Comparison of ENCODE assay signal across 9 cellular contexts in the genomic region with DNA sequence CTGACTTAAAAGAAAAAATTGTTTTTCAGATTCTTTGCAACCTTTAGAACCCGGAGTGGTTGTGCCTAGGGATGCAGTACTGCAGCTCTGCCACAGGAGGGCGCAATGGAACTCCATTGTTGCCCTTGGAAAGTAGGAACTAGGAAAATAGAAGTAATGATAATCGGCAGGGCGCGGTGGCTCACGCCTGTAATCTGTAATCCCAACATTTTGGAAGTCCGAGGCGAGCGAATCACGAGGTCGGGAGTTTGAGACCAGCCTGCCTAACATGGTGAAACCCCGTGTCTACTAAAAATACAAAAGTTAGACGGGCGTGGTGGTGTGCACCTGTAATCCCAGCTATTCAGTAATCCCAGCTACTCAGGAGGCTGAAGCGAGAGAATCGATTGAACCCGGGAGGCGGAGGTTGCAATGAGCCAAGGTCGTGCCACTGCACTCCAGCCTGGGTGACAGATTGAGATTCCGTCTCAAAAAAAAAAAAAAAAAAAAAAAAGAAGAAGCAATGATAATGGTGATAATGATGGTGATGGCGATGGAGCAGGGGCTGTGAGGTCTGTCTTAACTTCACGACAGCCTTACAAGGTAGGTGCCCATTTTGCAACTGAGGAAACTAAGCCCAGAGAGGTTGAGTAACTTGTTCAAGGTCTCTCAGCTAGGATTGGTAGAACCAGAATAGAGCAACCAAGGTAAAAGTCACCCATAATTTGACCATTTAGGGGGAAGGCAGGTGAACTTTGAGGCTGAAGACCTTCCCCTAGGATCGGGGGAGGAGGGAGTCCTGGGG. TPM values are rescaled to one million over a fixed set of nuclear protein-coding genes. Genes with fewer than 3 reads are reported as not detected.
A peak's percentile ranks its signal among the peaks of the same experiment; 100 is the strongest.
DNase-seq lines count a peak whose midpoint lies in the region; ATAC-seq and TF ChIP-seq lines count a peak whose summit lies in the region.
"Had no signal": no experiment of that assay in that cellular context is flagged by ENCODE, and none has a peak within 500 bp of the region (broad histone marks: within the 10 kb centered on the region; RNA-seq: fewer than 3 reads in every experiment).

No MANE protein-coding gene starts in this region.

- ATAC-seq in lung (ENCODE audit: insufficient read depth, low FRiP score) (peak; percentile 62), GM18505 (IDR thresholded peaks at IDR 0.05; ENCODE audit: unreplicated experiment) (no peak)
- peak; percentile 13 for ATAC-seq in stimulated activated naive CD8-positive, alpha-beta T cell treated with anti-CD3 and anti-CD28 coated beads, Interleukin-15, amount 100 ng/mL, for 72 hours

- no peaks in the 10 kb centered on the region for H3K27me3 Mint-ChIP-seq in stimulated activated naive CD8-positive, alpha-beta T cell treated with anti-CD3 and anti-CD28 coated beads, Interleukin-15, amount 100 ng/mL, for 72 hours

- WGBS in lung, 2 donors, result 31 to 32% methylated on average over 22 to 23 of the region's 23 CpGs

- H3K27ac Mint-ChIP-seq in stimulated activated naive CD8-positive, alpha-beta T cell treated with anti-CD3 and anti-CD28 coated beads, Interleukin-15, amount 100 ng/mL, for 72 hours, result no peak overlapping the region

- H3K27ac ChIP-seq in colonic mucosa, result no peak overlapping the region
- H3K27ac ChIP-seq in lung (ENCODE audit: low read depth in 1 of 2, low read length in 1 of 2), result no peak overlapping the region
- H3K27ac ChIP-seq: SJSA1 had no signal

- peak overlapping the region; percentile 51 for H2AFZ ChIP-seq in Loucy (ENCODE audit: low read length)

- H3K4me3 ChIP-seq in Loucy (ENCODE audit: low read length, poor library complexity, severe bottlenecking), result no peak overlapping the region
- no peak overlapping the region for H3K4me3 ChIP-seq in colonic mucosa
- no peak overlapping the region for H3K4me3 ChIP-seq in lung
- H3K4me3 ChIP-seq: SJSA1 had no signal

- H3K9me3 ChIP-seq in Loucy (ENCODE audit: insufficient read depth, low read depth, low read length), result no peaks in the 10 kb centered on the region
- H3K9me3 ChIP-seq in colonic mucosa, result no peaks in the 10 kb centered on the region
- no peaks in the 10 kb centered on the region for H3K9me3 ChIP-seq in lung (ENCODE audit: control insufficient read depth in 2 of 2, insufficient read depth in 1 of 2, low read length in 1 of 2)
- H3K9me3 ChIP-seq: SJSA1 had no signal

- H3K36me3 ChIP-seq in Loucy (ENCODE audit: insufficient read depth, low read length), result no peaks in the 10 kb centered on the region
- H3K36me3 ChIP-seq in colonic mucosa, result no peaks in the 10 kb centered on the region
- no peaks in the 10 kb centered on the region for H3K36me3 ChIP-seq in lung (ENCODE audit: control insufficient read depth in 2 of 2, insufficient read depth in 2 of 2, low read length in 2 of 2)
- H3K36me3 ChIP-seq: SJSA1 had no signal

- no peak overlapping the region for H3K4me2 ChIP-seq in Loucy (ENCODE audit: low read depth, low read length, poor library complexity, severe bottlenecking)

- intact Hi-C loops in colonic mucosa (cut with DNase I), result no loop called here

- H4K20me1 ChIP-seq in Loucy (ENCODE audit: insufficient read depth, low read length, poor library complexity, severe bottlenecking), result no peaks in the 10 kb centered on the region

- TF ChIP-seq CTCF in Loucy (conservative IDR thresholded peaks at IDR 0.05; ENCODE audit: low read length), result peak; percentile 94
- TF ChIP-seq CTCF in colonic mucosa (IDR thresholded peaks at IDR 0.05), result peak; percentile 85
- TF ChIP-seq CTCF in lung (IDR thresholded peaks at IDR 0.05; ENCODE audit: control extremely low read depth, extremely low read depth), result peak; percentile 83

- H3K4me3 Mint-ChIP-seq in stimulated activated naive CD8-positive, alpha-beta T cell treated with anti-CD3 and anti-CD28 coated beads, Interleukin-15, amount 100 ng/mL, for 72 hours, result peak overlapping the region in 1 of 2 donors; percentile 54

- no peak for TF ChIP-seq POLR2A in GM18505 (IDR thresholded peaks at IDR 0.05; ENCODE audit: borderline replicate concordance, extremely low read depth, insufficient read depth, insufficient read length)

- no peaks in the 10 kb centered on the region for H3K79me2 ChIP-seq in Loucy (ENCODE audit: insufficient read depth, low read length)

- H3K4me1 Mint-ChIP-seq in stimulated activated naive CD8-positive, alpha-beta T cell treated with anti-CD3 and anti-CD28 coated beads, Interleukin-15, amount 100 ng/mL, for 72 hours, result peaks cover 32% of the 10 kb centered on the region

- H3K27me3 ChIP-seq in Loucy (ENCODE audit: insufficient read depth, low read length, poor library complexity, severe bottlenecking) (no peaks in the 10 kb centered on the region), colonic mucosa (no peaks in the 10 kb centered on the region), lung (ENCODE audit: control insufficient read depth, insufficient read depth) (no peaks in the 10 kb centered on the region)
- H3K27me3 ChIP-seq: SJSA1 had no signal

- H3K9me2 ChIP-seq in Loucy (replicated peaks; ENCODE audit: low read depth, low read length), result no peaks in the 10 kb centered on the region

- 0 out of 2 replicates have a peak, but pooled peaks cover 2% of the 10 kb centered on the region for H3F3A ChIP-seq in Loucy (ENCODE audit: low read depth)

- H3K4me1 ChIP-seq in Loucy (ENCODE audit: insufficient read depth, low read length, poor library complexity, severe bottlenecking) (peaks cover 12% of the 10 kb centered on the region), colonic mucosa (no peaks in the 10 kb centered on the region), lung (ENCODE audit: control insufficient read depth in 2 of 2, insufficient read depth in 2 of 2, low read length in 2 of 2) (peaks cover 3% of the 10 kb centered on the region in 2 donors)

- no peaks in the 10 kb centered on the region for H3K9me3 Mint-ChIP-seq in stimulated activated naive CD8-positive, alpha-beta T cell treated with anti-CD3 and anti-CD28 coated beads, Interleukin-15, amount 100 ng/mL, for 72 hours

- H3K9ac ChIP-seq in Loucy (ENCODE audit: low read depth, low read length, poor library complexity, severe bottlenecking) (no peak overlapping the region), colonic mucosa (ENCODE audit: low read depth in 2 of 2, low read length in 2 of 2) (no peak overlapping the region)

- DNase-seq in EH (ENCODE audit: low read depth) (peak; percentile 54), colonic mucosa (peak; percentile 46), lung (ENCODE audit: low spot score) (peak; percentile 48), occipital lobe (lab: John Stamatoyannopoulos, UW) (no peak)
- peak; percentile 65 for DNase-seq in activated CD4-positive, CD25-positive, alpha-beta regulatory T cell treated with anti-CD3 and anti-CD28 coated beads, Interleukin-2, amount 50 U/mL, for 72 hours
- DNase-seq in stimulated activated naive CD8-positive, alpha-beta T cell treated with anti-CD3 and anti-CD28 coated beads, Interleukin-15, amount 100 ng/mL, for 72 hours, result peak; percentile 59 to 60

RNA-seq across cellular contexts. Expression of gene ADAMTS10, which starts 5.5 kb away (rescaled TPM):
- 1 to 10 TPM; 3.9 TPM for total RNA-seq in colonic mucosa
- 10 to 100 TPM; 13.1 to 44.1 TPM for total RNA-seq in lung
- 10 to 100 TPM in 1 of 2 donors, 1 to 10 TPM in 1; 9.1 to 17.5 TPM for polyA plus RNA-seq in lung
- 46.0 TPM for total RNA-seq in occipital lobe

RNA-seq across cellular contexts. Expression of gene NFILZ, which starts 14.4 kb away (rescaled TPM):
- total RNA-seq in colonic mucosa, result not detected
- not detected for total RNA-seq in lung
- not detected for polyA plus RNA-seq in lung
- not detected for total RNA-seq in occipital lobe
- total RNA-seq: SJSA1 had no signal

RNA-seq across cellular contexts. Expression of gene MYO1F, which starts 38.8 kb away (rescaled TPM):
- total RNA-seq in colonic mucosa (1 to 10 TPM; 4.7 to 9.1 TPM), lung (100 to 1,000 TPM in 1 of 2 donors, 10 to 100 TPM in 1; 23.4 to 100 TPM), occipital lobe (1.7 TPM)
- 100 to 1,000 TPM in 1 of 2 donors, 10 to 100 TPM in 1; 46.1 to 127 TPM for polyA plus RNA-seq in lung
